In genomic region chr14:103444837-103445524, GRCh38 we compare ENCODE assay signal across 12 cellular contexts. TPM values are rescaled to one million over a fixed set of nuclear protein-coding genes. Genes with fewer than 3 reads are reported as not detected.
DNase-seq lines count a peak whose midpoint lies in the region; ATAC-seq and TF ChIP-seq lines count a peak whose summit lies in the region.
"Had no signal": no experiment of that assay in that cellular context is flagged by ENCODE, and none has a peak within 500 bp of the region (broad histone marks: within the 10 kb centered on the region; RNA-seq: fewer than 3 reads in every experiment).

No MANE protein-coding gene starts in this region.

- DNase-seq in amniotic epithelial cell (ENCODE audit: low read depth) (peak; percentile 97), heart right ventricle (no peak), psoas muscle (no peak), ACHN (no peak), OCI-M2 (lab: John Stamatoyannopoulos, UW; ENCODE audit: unreplicated experiment) (no peak)
- no peak for DNase-seq in activated CD4-positive, CD25-positive, alpha-beta regulatory T cell treated with anti-CD3 and anti-CD28 coated beads, Interleukin-2, amount 50 U/mL, for 72 hours
- DNase-seq: activated CD4-positive, alpha-beta memory T cell treated with anti-CD3 and anti-CD28 coated beads, Interleukin-2, amount 10 ng/mL, durations not matched to agents 7 days and 5 days; activated naive CD4-positive, alpha-beta T cell treated with anti-CD3 and anti-CD28 coated beads for 36 hours; NCI-H526 treated with DMSO at 0.1 percent for 48 hours; T-cell had no signal

- WGBS in heart right ventricle, 2 donors, result 34 to 48% methylated on average over 4 of the region's 4 CpGs
- 49 to 57% (median 51%) methylated on average over 4 of the region's 4 CpGs for WGBS in psoas muscle, 3 donors

- H3K4me1 ChIP-seq in HUES48 (ENCODE audit: control insufficient read depth, insufficient read depth, low read length) (peaks cover 12% of the 10 kb centered on the region), heart right ventricle (peaks cover 7 to 67% (median 53%) of the 10 kb centered on the region in 9 donors), psoas muscle (peaks cover 49% of the 10 kb centered on the region)

- in situ Hi-C loops in ACHN (cut with HindIII; ENCODE audit: low pct_ligation_motif_present, low pct_unique_long_range_greater_than_20kb, low sequenced_read_pairs), result no loop called here

- H3K9ac ChIP-seq in HUES48 (ENCODE audit: low read depth, low read length), result no peak overlapping the region

- H3K27me3 ChIP-seq in HUES48 (ENCODE audit: control insufficient read depth, insufficient read depth, low read length), result no peaks in the 10 kb centered on the region
- H3K27me3 ChIP-seq in heart right ventricle, result no peaks in the 10 kb centered on the region
- H3K27me3 ChIP-seq in psoas muscle (ENCODE audit: insufficient read depth in 3 of 3, low read length in 2 of 3), result no peaks in the 10 kb centered on the region

- no peaks in the 10 kb centered on the region for H3K9me3 ChIP-seq in HUES48 (ENCODE audit: control insufficient read depth, insufficient read depth, low read length)
- H3K9me3 ChIP-seq in heart right ventricle, result no peaks in the 10 kb centered on the region
- no peaks in the 10 kb centered on the region for H3K9me3 ChIP-seq in psoas muscle

- ATAC-seq in heart right ventricle, result peak in 4 of 8 donors; percentile 47 to 84 (median 70)
- ATAC-seq in psoas muscle, result peak; percentile 47 to 76 (median 62)
- ATAC-seq: stimulated activated memory B cell treated with anti-CD40 and anti-IgM and Interleukin-4, amounts not matched to agents 10 μg/mL and 1 μg/mL and 100 μg/mL, for 72 hours had no signal

- intact Hi-C loops in heart right ventricle (cut with DNase I) (loop anchor here in 4 of 10 donors (5.0 to 10.0 kb wide), 3 partner anchors 53 to 620 kb away; partner anchors contain the start of gene MARK3 (in 1 of the 4)), psoas muscle (cut with DNase I) (loop anchor here in 1 of 2 donors (5.0 kb wide), 1 partner anchor 53 kb away; no protein-coding TSS in a partner anchor)

- peaks cover 8% of the 10 kb centered on the region; the same call in 1 of the 2 replicates for H3K36me3 ChIP-seq in HUES48 (ENCODE audit: control insufficient read depth, insufficient read depth, low read length)
- H3K36me3 ChIP-seq in heart right ventricle, result peaks cover 0 to 24% (median 0%) of the 10 kb centered on the region in 9 donors
- H3K36me3 ChIP-seq in psoas muscle (ENCODE audit: insufficient read depth in 1 of 2, low read depth in 1 of 2), result peaks cover 0 to 7% of the 10 kb centered on the region in 2 donors

- H3K27ac ChIP-seq in HUES48 (ENCODE audit: low read depth, low read length), result peak overlapping the region; percentile 46
- H3K27ac ChIP-seq in heart right ventricle, result peak overlapping the region in 6 of 10 donors; percentile 5 to 52 (median 24)
- peak overlapping the region; percentile 59 for H3K27ac ChIP-seq in psoas muscle

- TF ChIP-seq CTCF in heart right ventricle (IDR thresholded peaks at IDR 0.05), result no peak
- TF ChIP-seq CTCF in psoas muscle (IDR thresholded peaks at IDR 0.05), result no peak

- H3K4me3 ChIP-seq in HUES48 (ENCODE audit: low read depth, low read length), result no peak overlapping the region
- H3K4me3 ChIP-seq in heart right ventricle, result no peak overlapping the region
- no peak overlapping the region for H3K4me3 ChIP-seq in psoas muscle

RNA-seq across cellular contexts. Expression of gene MARK3, which starts 59.8 kb away (rescaled TPM):
- total RNA-seq in heart right ventricle (100 to 1,000 TPM in 3 of 10 donors, 10 to 100 TPM in 7; 62.3 to 246 (median 72.6) TPM), psoas muscle (10 to 100 TPM; 56.0 to 75.9 (median 66.7) TPM)
- polyA plus RNA-seq in heart right ventricle (100 to 1,000 TPM in 1 of 2 donors, 10 to 100 TPM in 1; 85.4 to 136 TPM), psoas muscle (10 to 100 TPM; 46.1 to 89.2 (median 53.5) TPM)
